In genomic region chr18:48408727-48409590, GRCh38 we compare ENCODE assay signal across 2 cellular contexts.
TF ChIP-seq lines count a peak whose summit lies in the region.

Gene ZBTB7C (minus strand): TSS chr18:48409383.

TF ChIP-seq in IMR-90, 13 proteins besides CTCF, POLR2A, EP300 and RAD21:
- TF ChIP-seq USF2 (IDR thresholded peaks at IDR 0.05; ENCODE audit: low read depth, low read length) (no peak), MXI1 (IDR thresholded peaks at IDR 0.05; ENCODE audit: borderline replicate concordance, low read depth, low read length) (peak; percentile 38; the same call in 1 of the 2 replicates)

TF ChIP-seq in WTC11, 78 proteins besides CTCF, POLR2A, EP300 and RAD21 (continued from another document):
- no peak for TF ChIP-seq CDX4 (CRISPR knock-in tag; IDR thresholded peaks at IDR 0.05; ENCODE audit: borderline replicate concordance)
